22 cellular contexts compared by ENCODE assay signal in genomic region chr11:94060401-94060800, GRCh38. TPM values are rescaled to one million over a fixed set of nuclear protein-coding genes. Genes with fewer than 3 reads are reported as not detected.
A peak's percentile ranks its signal among the peaks of the same experiment; 100 is the strongest.
DNase-seq lines count a peak whose midpoint lies in the region; ATAC-seq, FAIRE-seq and TF ChIP-seq lines count a peak whose summit lies in the region.
"Had no signal": no experiment of that assay in that cellular context is flagged by ENCODE, and none has a peak within 500 bp of the region (broad histone marks: within the 10 kb centered on the region; RNA-seq: fewer than 3 reads in every experiment).

No MANE protein-coding gene starts in this region.

- H3K4me3 ChIP-seq in IMR-90 (ENCODE audit: insufficient read depth, low read depth, low read length) (no peak overlapping the region), astrocyte (ENCODE audit: insufficient read depth, low read depth, low read length) (no peak overlapping the region), small intestine (ENCODE audit: low read depth in 1 of 2, low read length in 2 of 2) (no peak overlapping the region)
- H3K4me3 ChIP-seq: SJSA1 had no signal

- no peaks in the 10 kb centered on the region for H3K79me1 ChIP-seq in IMR-90 (ENCODE audit: low read depth in 1 of 2, low read length in 2 of 2)

- H3K4me2 ChIP-seq in IMR-90 (ENCODE audit: low read depth, low read length) (no peak overlapping the region), astrocyte (ENCODE audit: low read length) (no peak overlapping the region)

- H3K9me1 ChIP-seq in IMR-90 (ENCODE audit: insufficient read depth, low read length) = no peaks in the 10 kb centered on the region

- TF ChIP-seq POLR2A in IMR-90 (IDR thresholded peaks at IDR 0.05; ENCODE audit: low read depth, low read length) = no peak

- BruUV-seq in IMR-90 (replicated peaks; lab: Mats Ljungman, UMichigan) = no TSS peak

- no peaks in the 10 kb centered on the region for H3K36me3 Mint-ChIP-seq in astrocyte (ENCODE audit: low read depth, unreplicated experiment)
- H3K36me3 Mint-ChIP-seq in glutamatergic neuron (ENCODE audit: unreplicated experiment) = no peaks in the 10 kb centered on the region
- H3K36me3 Mint-ChIP-seq: CD14-positive monocyte had no signal

- H3K4me1 ChIP-seq in IMR-90 (ENCODE audit: control insufficient read depth, insufficient read depth, low read length) = no peaks in the 10 kb centered on the region
- no peaks in the 10 kb centered on the region for H3K4me1 ChIP-seq in astrocyte (ENCODE audit: insufficient read depth, low read length)
- peaks cover 32% of the 10 kb centered on the region for H3K4me1 ChIP-seq in foreskin keratinocyte
- H3K4me1 ChIP-seq in small intestine (ENCODE audit: control insufficient read depth in 2 of 2, insufficient read depth in 1 of 2, low read depth in 1 of 2, low read length in 1 of 2) = no peaks in the 10 kb centered on the region
- H3K4me1 ChIP-seq: SJSA1 had no signal

- H2BK20ac ChIP-seq in IMR-90 (ENCODE audit: low read depth, low read length) = no peak overlapping the region

- H2BK5ac ChIP-seq in IMR-90 (ENCODE audit: low read depth, low read length, poor library complexity, severe bottlenecking) = no peak overlapping the region

- no peak overlapping the region for H4K8ac ChIP-seq in IMR-90 (ENCODE audit: low read depth in 2 of 2, low read length in 2 of 2)

- H3K23ac ChIP-seq in IMR-90 (ENCODE audit: low read depth, low read length) = no peak overlapping the region

- DNase-seq in IMR-90 (peak; percentile 35), astrocyte (ENCODE audit: low read depth) (peak; percentile 61), foreskin keratinocyte (peak; percentile 83 to 90), small intestine (peak; percentile 49), glutamatergic neuron (no peak), islet precursor cell (no peak)
- DNase-seq in activated T-cell treated with anti-CD3 and anti-CD28 coated beads, Interleukin-2, amount 50 U/mL, for 48 hours = no peak
- DNase-seq: ACHN, AML-193, COR-L47, DMS153, Kasumi-1, NCI-H1105, NCI-H1694, NCI-H2107, NCI-H446, PC-3 had no signal

- H3K27me3 ChIP-seq in IMR-90 (ENCODE audit: control insufficient read depth, insufficient read depth, low read length) (no peaks in the 10 kb centered on the region), astrocyte (ENCODE audit: insufficient read depth, low read length) (peaks cover 2% of the 10 kb centered on the region), foreskin keratinocyte (no peaks in the 10 kb centered on the region), small intestine (ENCODE audit: control insufficient read depth in 2 of 2, insufficient read depth in 2 of 2, low read length in 2 of 2) (peaks cover 0 to 3% of the 10 kb centered on the region in 2 donors)
- H3K27me3 ChIP-seq: SJSA1 had no signal

- H2AK5ac ChIP-seq in IMR-90 (ENCODE audit: low read depth, low read length) = no peak overlapping the region

- ATAC-seq in IMR-90 (ENCODE audit: low read depth) = no peak
- peak; percentile 95 for ATAC-seq in foreskin keratinocyte
- ATAC-seq: PC-3 had no signal

- intact Hi-C loops in IMR-90 (cut with micrococcal nuclease) = no loop called here

- H3K14ac ChIP-seq in IMR-90 (replicated peaks; ENCODE audit: low read depth, low read length) = no peak overlapping the region

- no peak overlapping the region for H3K56ac ChIP-seq in IMR-90 (ENCODE audit: extremely low read depth, insufficient read depth, low read length)

- H3K4me3 Mint-ChIP-seq in astrocyte (ENCODE audit: unreplicated experiment) = no peak overlapping the region
- no peak overlapping the region for H3K4me3 Mint-ChIP-seq in glutamatergic neuron (ENCODE audit: unreplicated experiment)
- H3K4me3 Mint-ChIP-seq: CD14-positive monocyte, IgD-negative memory B cell had no signal

- no peak overlapping the region for H2BK120ac ChIP-seq in IMR-90 (ENCODE audit: low read depth, low read length)

- H2BK15ac ChIP-seq in IMR-90 (ENCODE audit: low read depth, low read length) = no peak overlapping the region

- H2AFZ ChIP-seq in IMR-90 (replicated peaks; ENCODE audit: low read length, poor library complexity) (no peak overlapping the region), astrocyte (ENCODE audit: low read depth, low read length) (no peak overlapping the region)

- H3K9me3 Mint-ChIP-seq in astrocyte (ENCODE audit: unreplicated experiment) (no peaks in the 10 kb centered on the region), glutamatergic neuron (ENCODE audit: unreplicated experiment) (no peaks in the 10 kb centered on the region)

- H4K20me1 ChIP-seq in IMR-90 (ENCODE audit: insufficient read depth, low read length) = no peaks in the 10 kb centered on the region
- H4K20me1 ChIP-seq in astrocyte (ENCODE audit: insufficient read depth, low read length) = no peaks in the 10 kb centered on the region

- no peak overlapping the region for H3K4ac ChIP-seq in IMR-90 (ENCODE audit: low read depth, low read length)

- FAIRE-seq in astrocyte (lab: Jason Lieb, UNC) (no peak), small intestine (lab: Jason Lieb, UNC) (no peak)
- FAIRE-seq: GM12892, H1 had no signal

- H3K18ac ChIP-seq in IMR-90 (ENCODE audit: low read depth, low read length) = no peak overlapping the region

- H3K9me3 ChIP-seq in IMR-90 (ENCODE audit: control insufficient read depth, insufficient read depth, low read length) (no peaks in the 10 kb centered on the region), astrocyte (ENCODE audit: insufficient read depth, low read depth, low read length) (no peaks in the 10 kb centered on the region), small intestine (ENCODE audit: control insufficient read depth, low read depth) (no peaks in the 10 kb centered on the region)
- H3K9me3 ChIP-seq: SJSA1 had no signal

- no peak overlapping the region for H4K5ac ChIP-seq in IMR-90 (ENCODE audit: low read depth, low read length)

- H3K27me3 Mint-ChIP-seq in astrocyte (ENCODE audit: low read depth, unreplicated experiment) = no peaks in the 10 kb centered on the region
- H3K27me3 Mint-ChIP-seq in glutamatergic neuron (ENCODE audit: unreplicated experiment) = no peaks in the 10 kb centered on the region

- dilution Hi-C loops in IMR-90 (cut with HindIII; ENCODE audit: low sequenced_read_pairs, unreplicated experiment) = no loop called here

- H3K9ac ChIP-seq in IMR-90 (ENCODE audit: low read depth, low read length) = no peak overlapping the region
- H3K9ac ChIP-seq in astrocyte (ENCODE audit: low read length) = no peak overlapping the region

- H3K27ac ChIP-seq in IMR-90 (ENCODE audit: insufficient read depth, low read length) = no peak overlapping the region
- H3K27ac ChIP-seq in astrocyte (ENCODE audit: low read depth, low read length) = no peak overlapping the region
- H3K27ac ChIP-seq in foreskin keratinocyte = no peak overlapping the region
- H3K27ac ChIP-seq in small intestine (ENCODE audit: low read depth in 1 of 2, low read length in 1 of 2) = no peak overlapping the region
- H3K27ac ChIP-seq: SJSA1 had no signal

- no peak overlapping the region for H3K27ac Mint-ChIP-seq in astrocyte (ENCODE audit: unreplicated experiment)
- no peak overlapping the region for H3K27ac Mint-ChIP-seq in glutamatergic neuron (ENCODE audit: unreplicated experiment)
- H3K27ac Mint-ChIP-seq: CD14-positive monocyte, IgD-negative memory B cell had no signal

- no peaks in the 10 kb centered on the region for H3K79me2 ChIP-seq in astrocyte (ENCODE audit: insufficient read depth, low read length)

- CTCF ChIA-PET in IMR-90 (lab: Yijun Ruan, JAX) = no interaction called here

- no peak overlapping the region for H4K91ac ChIP-seq in IMR-90 (ENCODE audit: insufficient read depth, low read depth, low read length)

- H3K4me1 Mint-ChIP-seq in astrocyte (ENCODE audit: low read depth, unreplicated experiment) (no peaks in the 10 kb centered on the region), glutamatergic neuron (ENCODE audit: low read depth, unreplicated experiment) (no peaks in the 10 kb centered on the region)
- H3K4me1 Mint-ChIP-seq: CD14-positive monocyte, IgD-negative memory B cell had no signal

- H3K36me3 ChIP-seq in IMR-90 (ENCODE audit: control insufficient read depth, insufficient read depth, low read length) = no peaks in the 10 kb centered on the region
- no peaks in the 10 kb centered on the region for H3K36me3 ChIP-seq in astrocyte (ENCODE audit: insufficient read depth, low read length)
- no peaks in the 10 kb centered on the region for H3K36me3 ChIP-seq in small intestine (ENCODE audit: control insufficient read depth in 2 of 2, insufficient read depth in 2 of 2, low read length in 2 of 2)
- H3K36me3 ChIP-seq: SJSA1 had no signal

- POLR2A ChIA-PET in IMR-90 (lab: Charles Lee; ENCODE audit: unreplicated experiment) = no interaction called here

- H2AK9ac ChIP-seq in IMR-90 (replicated peaks; ENCODE audit: low read depth, low read length, poor library complexity) = no peak overlapping the region

- no peak for TF ChIP-seq RAD21 in IMR-90 (IDR thresholded peaks at IDR 0.05; ENCODE audit: low read length)

- in situ Hi-C loops in IMR-90 (cut with MboI; ENCODE audit: low sequenced_read_pairs) = no loop called here

- TF ChIP-seq CTCF in IMR-90 (conservative IDR thresholded peaks at IDR 0.05; ENCODE audit: low read depth, low read length) (no peak), astrocyte (IDR thresholded peaks at IDR 0.05; ENCODE audit: insufficient read depth, low read depth, low read length) (no peak), foreskin keratinocyte (conservative IDR thresholded peaks at IDR 0.05) (no peak), glutamatergic neuron (IDR thresholded peaks at IDR 0.05; ENCODE audit: partially characterized antibody, unreplicated experiment) (no peak)

TF ChIP-seq in IMR-90, 13 proteins besides CTCF, POLR2A, EP300 and RAD21:
- TF ChIP-seq SMC3 (IDR thresholded peaks at IDR 0.05; ENCODE audit: low read depth, low read length) = no peak
- no peak for TF ChIP-seq CHD1 (IDR thresholded peaks at IDR 0.05; ENCODE audit: low read depth, low read length)
- TF ChIP-seq MAZ (IDR thresholded peaks at IDR 0.05; ENCODE audit: borderline replicate concordance, low read depth, low read length) = no peak
- peak; percentile 24; the same call in 1 of the 2 replicates for TF ChIP-seq CEBPB (IDR thresholded peaks at IDR 0.05; ENCODE audit: low read depth, low read length)

RNA-seq across cellular contexts. Expression of gene HEPHL1, which starts 39.2 kb away (rescaled TPM):
- total RNA-seq in IMR-90 (2012; rRNA removed) (under 0.01 TPM in 1 of 2 replicates, not detected in the other), astrocyte (not detected in 2 replicates), foreskin keratinocyte (54.8 and 114 TPM in 2 replicates), glutamatergic neuron (ENCODE audit: unreplicated experiment) (not detected)
- polyA plus RNA-seq in IMR-90 (2012; rRNA removed) (0.01 and 0.02 TPM in 2 replicates), foreskin keratinocyte (16.6 and 28.2 TPM in 2 replicates), small intestine (not detected)
- not detected in 2 replicates for polyA plus RNA-seq in IMR-90 (2012; cell fraction: cytosol; rRNA removed)
- polyA plus RNA-seq in IMR-90 (2012; cell fraction: nucleus; rRNA removed; ENCODE audit: low replicate concordance) = 0.01 TPM in 1 of 2 replicates, not detected in the other
- total RNA-seq: SJSA1 had no signal
- polyA plus RNA-seq: CD14-positive monocyte had no signal

Comparison
In these comparisons a context has a peak if more than half of its experiments do, and no peak if none do; other contexts are left out.
1. DNase-seq: peak in IMR-90 (single experiment), astrocyte (single experiment), foreskin keratinocyte (2 of 2) and small intestine (single experiment); none in glutamatergic neuron (single experiment), activated T-cell treated with anti-CD3 and anti-CD28 coated beads, Interleukin-2, amount 50 U/mL, for 48 hours (0 of 2) and islet precursor cell (single experiment).
2. RNA of gene HEPHL1, which starts 39.2 kb away (total RNA-seq): 54.8 to 114 TPM in foreskin keratinocyte; not detected in astrocyte, under 0.01 TPM in IMR-90 and not detected in glutamatergic neuron (single experiment); every median in the first group is over 10 times any median in the second.